10 cellular contexts compared by ENCODE assay signal in genomic region chr2:163471947-163472346, GRCh38.
DNase-seq lines count a peak whose midpoint lies in the region; ATAC-seq, FAIRE-seq and TF ChIP-seq lines count a peak whose summit lies in the region.
"Had no signal": no experiment of that assay in that cellular context is flagged by ENCODE, and none has a peak within 500 bp of the region (broad histone marks: within the 10 kb centered on the region; RNA-seq: fewer than 3 reads in every experiment).

No MANE protein-coding gene starts in this region.

- DNase-seq in D721Med (ENCODE audit: insufficient read length, low spot score) (no peak), NCI-H2081 (lab: John Stamatoyannopoulos, UW) (peak; percentile 7 to 70), choroid plexus epithelial cell (ENCODE audit: low read depth) (peak; percentile 79), midbrain (lab: John Stamatoyannopoulos, UW) (peak; percentile 19), GF-D8 (lab: John Stamatoyannopoulos, UW) (no peak), omental fat pad (ENCODE audit: low spot score) (no peak), RCC 7860 (ENCODE audit: low spot score) (no peak)
- DNase-seq: activated CD4-positive, alpha-beta T cell treated with anti-CD3 and anti-CD28 coated beads, Interleukin-2, amount 10 ng/mL, durations not matched to agents 7 days and 5 days; NCI-H1048 had no signal

- FAIRE-seq in D721Med (lab: Jason Lieb, UNC): no peak
- no peak for FAIRE-seq in RCC 7860 (lab: Jason Lieb, UNC)

- no peak overlapping the region for H3K4me3 ChIP-seq in choroid plexus epithelial cell (ENCODE audit: low read depth, low read length)

- ATAC-seq in GM18517 (IDR thresholded peaks at IDR 0.05; ENCODE audit: unreplicated experiment) (no peak), omental fat pad (ENCODE audit: low FRiP score) (no peak)

- peak; percentile 36 for TF ChIP-seq CTCF in D721Med (IDR thresholded peaks at IDR 0.05; ENCODE audit: insufficient read depth, missing control alignments)
- peak; percentile 78 for TF ChIP-seq CTCF in choroid plexus epithelial cell (conservative IDR thresholded peaks at IDR 0.05; ENCODE audit: low read depth, low read length)
- TF ChIP-seq CTCF in omental fat pad (IDR thresholded peaks at IDR 0.05): no peak

Comparison
In these comparisons a context has a peak if more than half of its experiments do, and no peak if none do; other contexts are left out.
1. DNase-seq: peak in NCI-H2081 (2 of 2), choroid plexus epithelial cell (single experiment) and midbrain (single experiment); none in D721Med (single experiment), GF-D8 (single experiment), omental fat pad (single experiment) and RCC 7860 (single experiment).
2. CTCF ChIP-seq: peak in D721Med (single experiment) and choroid plexus epithelial cell (single experiment); none in omental fat pad (0 of 3).